Comparison of ENCODE assay signal across 2 cellular contexts in the genomic region with DNA sequence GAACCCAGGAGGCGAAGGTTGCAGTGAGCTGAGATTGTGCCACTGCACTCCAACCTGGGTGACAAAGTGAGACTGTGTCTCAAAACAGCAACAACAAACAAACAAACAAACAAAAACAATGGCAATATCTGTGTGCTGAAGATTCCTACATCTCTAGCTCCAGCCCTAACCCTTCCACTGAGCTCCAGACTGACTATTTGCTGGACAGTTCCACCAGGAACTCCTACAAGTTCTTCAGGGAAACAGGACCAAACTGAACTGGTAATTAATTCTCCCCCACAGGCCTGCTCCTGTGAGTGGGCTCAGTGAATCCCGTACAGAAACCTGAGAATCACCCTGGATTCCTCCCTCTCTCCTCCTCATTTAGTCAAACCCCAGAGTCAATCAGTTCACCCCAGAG.
TF ChIP-seq lines count a peak whose summit lies in the region.

No MANE protein-coding gene starts in this region.

TF ChIP-seq in HEK293, 187 proteins besides CTCF, POLR2A, EP300 and RAD21:
- TF ChIP-seq, protein P1, sequence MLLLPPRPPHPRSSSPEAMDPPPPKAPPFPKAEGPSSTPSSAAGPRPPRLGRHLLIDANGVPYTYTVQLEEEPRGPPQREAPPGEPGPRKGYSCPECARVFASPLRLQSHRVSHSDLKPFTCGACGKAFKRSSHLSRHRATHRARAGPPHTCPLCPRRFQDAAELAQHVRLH (tag by site-specific recombination; IDR thresholded peaks at IDR 0.05) = no peak
- TF ChIP-seq, protein P2, sequence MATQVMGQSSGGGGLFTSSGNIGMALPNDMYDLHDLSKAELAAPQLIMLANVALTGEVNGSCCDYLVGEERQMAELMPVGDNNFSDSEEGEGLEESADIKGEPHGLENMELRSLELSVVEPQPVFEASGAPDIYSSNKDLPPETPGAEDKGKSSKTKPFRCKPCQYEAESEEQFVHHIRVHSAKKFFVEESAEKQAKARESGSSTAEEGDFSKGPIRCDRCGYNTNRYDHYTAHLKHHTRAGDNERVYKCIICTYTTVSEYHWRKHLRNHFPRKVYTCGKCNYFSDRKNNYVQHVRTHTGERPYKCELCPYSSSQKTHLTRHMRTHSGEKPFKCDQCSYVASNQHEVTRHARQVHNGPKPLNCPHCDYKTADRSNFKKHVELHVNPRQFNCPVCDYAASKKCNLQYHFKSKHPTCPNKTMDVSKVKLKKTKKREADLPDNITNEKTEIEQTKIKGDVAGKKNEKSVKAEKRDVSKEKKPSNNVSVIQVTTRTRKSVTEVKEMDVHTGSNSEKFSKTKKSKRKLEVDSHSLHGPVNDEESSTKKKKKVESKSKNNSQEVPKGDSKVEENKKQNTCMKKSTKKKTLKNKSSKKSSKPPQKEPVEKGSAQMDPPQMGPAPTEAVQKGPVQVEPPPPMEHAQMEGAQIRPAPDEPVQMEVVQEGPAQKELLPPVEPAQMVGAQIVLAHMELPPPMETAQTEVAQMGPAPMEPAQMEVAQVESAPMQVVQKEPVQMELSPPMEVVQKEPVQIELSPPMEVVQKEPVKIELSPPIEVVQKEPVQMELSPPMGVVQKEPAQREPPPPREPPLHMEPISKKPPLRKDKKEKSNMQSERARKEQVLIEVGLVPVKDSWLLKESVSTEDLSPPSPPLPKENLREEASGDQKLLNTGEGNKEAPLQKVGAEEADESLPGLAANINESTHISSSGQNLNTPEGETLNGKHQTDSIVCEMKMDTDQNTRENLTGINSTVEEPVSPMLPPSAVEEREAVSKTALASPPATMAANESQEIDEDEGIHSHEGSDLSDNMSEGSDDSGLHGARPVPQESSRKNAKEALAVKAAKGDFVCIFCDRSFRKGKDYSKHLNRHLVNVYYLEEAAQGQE (tag by site-specific recombination; IDR thresholded peaks at IDR 0.05) = peak; percentile 87

TF ChIP-seq in HepG2, 621 proteins besides CTCF, POLR2A, EP300 and RAD21:
- TF ChIP-seq, protein P3, sequence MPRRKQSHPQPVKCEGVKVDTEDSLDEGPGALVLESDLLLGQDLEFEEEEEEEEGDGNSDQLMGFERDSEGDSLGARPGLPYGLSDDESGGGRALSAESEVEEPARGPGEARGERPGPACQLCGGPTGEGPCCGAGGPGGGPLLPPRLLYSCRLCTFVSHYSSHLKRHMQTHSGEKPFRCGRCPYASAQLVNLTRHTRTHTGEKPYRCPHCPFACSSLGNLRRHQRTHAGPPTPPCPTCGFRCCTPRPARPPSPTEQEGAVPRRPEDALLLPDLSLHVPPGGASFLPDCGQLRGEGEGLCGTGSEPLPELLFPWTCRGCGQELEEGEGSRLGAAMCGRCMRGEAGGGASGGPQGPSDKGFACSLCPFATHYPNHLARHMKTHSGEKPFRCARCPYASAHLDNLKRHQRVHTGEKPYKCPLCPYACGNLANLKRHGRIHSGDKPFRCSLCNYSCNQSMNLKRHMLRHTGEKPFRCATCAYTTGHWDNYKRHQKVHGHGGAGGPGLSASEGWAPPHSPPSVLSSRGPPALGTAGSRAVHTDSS (CRISPR knock-in tag; conservative IDR thresholded peaks at IDR 0.05) = no peak
- TF ChIP-seq ZSCAN20 (CRISPR knock-in tag; IDR thresholded peaks at IDR 0.05; ENCODE audit: borderline replicate concordance) (no peak), ZNF792 (CRISPR knock-in tag; IDR thresholded peaks at IDR 0.05) (no peak), MIER2 (CRISPR knock-in tag; IDR thresholded peaks at IDR 0.05) (peak; percentile 43; the same call in 1 of the 2 replicates), KDM3A (CRISPR knock-in tag; IDR thresholded peaks at IDR 0.05; ENCODE audit: low read depth) (no peak), U2AF1 (optimal IDR thresholded peaks at IDR 0.05; ENCODE audit: low read depth, low read length) (no peak), ZFP37 (CRISPR knock-in tag; IDR thresholded peaks at IDR 0.05; ENCODE audit: borderline replicate concordance) (no peak)
- TF ChIP-seq, protein P2 (IDR thresholded peaks at IDR 0.05; ENCODE audit: borderline replicate concordance in 1 of 2, low read depth in 1 of 2, low read length in 2 of 2) = peak; percentile 7 to 86; a peak in 3 of 4 replicates
